In the genomic region with DNA sequence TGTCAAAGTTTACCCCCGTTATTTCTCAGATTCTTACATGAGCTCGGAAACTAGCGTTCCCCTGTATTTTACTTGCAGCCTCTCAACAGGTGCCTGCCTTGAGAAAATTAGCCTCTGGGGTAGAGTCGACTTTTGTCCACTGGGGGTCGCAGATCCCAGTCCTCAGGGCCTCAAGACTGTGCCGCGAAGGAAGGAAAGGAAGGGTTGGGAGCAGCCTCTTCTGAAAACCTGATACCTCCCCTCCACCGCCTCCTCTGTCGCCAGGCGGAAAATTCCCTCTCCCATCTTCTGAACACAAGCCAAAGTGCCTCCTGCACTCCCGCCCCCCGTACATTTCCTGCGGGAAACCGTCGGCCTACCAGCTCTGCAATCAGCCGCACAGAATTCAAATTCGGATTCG, we compare ENCODE assay signal across 7 cellular contexts. TPM values are rescaled to one million over a fixed set of nuclear protein-coding genes. Genes with fewer than 3 reads are reported as not detected.
DNase-seq lines count a peak whose midpoint lies in the region; ATAC-seq and TF ChIP-seq lines count a peak whose summit lies in the region.

No MANE protein-coding gene starts in this region.

- no peaks in the 10 kb centered on the region for H3K27me3 ChIP-seq in endodermal cell (ENCODE audit: control insufficient read depth, insufficient read depth, low read length, poor library complexity, severe bottlenecking)

- no peak overlapping the region for H3K27ac ChIP-seq in endodermal cell (ENCODE audit: low read depth, low read length)
- H3K27ac ChIP-seq in mesodermal cell (ENCODE audit: low read depth, low read length, severe bottlenecking) = peak overlapping the region; percentile 79

- no peaks in the 10 kb centered on the region for H3K27me3 Mint-ChIP-seq in activated CD4-positive, alpha-beta memory T cell treated with anti-CD3 and anti-CD28 coated beads for 36 hours
- peaks cover 20% of the 10 kb centered on the region for H3K27me3 Mint-ChIP-seq in endodermal cell (ENCODE audit: insufficient read depth)

- H3K4me3 Mint-ChIP-seq in activated CD4-positive, alpha-beta memory T cell treated with anti-CD3 and anti-CD28 coated beads for 36 hours = peak overlapping the region; percentile 91
- peak overlapping the region; percentile 75 for H3K4me3 Mint-ChIP-seq in endodermal cell

- intact Hi-C loops in activated CD4-positive, alpha-beta memory T cell treated with anti-CD3 and anti-CD28 coated beads for 36 hours (cut with micrococcal nuclease) = loop anchor here (1.0 to 5.0 kb wide), 7 partner anchors 15 to 239 kb away; a partner anchor contains a TSS

- TF ChIP-seq CTCF in GM12872 (IDR thresholded peaks at IDR 0.05; ENCODE audit: insufficient read depth, low read depth, low read length) (peak; percentile 65), endodermal cell (conservative IDR thresholded peaks at IDR 0.05) (peak; percentile 77)

- peak; percentile 87 for DNase-seq in NCI-H2227 treated with DMSO at 0.1 percent for 48 hours (lab: John Stamatoyannopoulos, UW)
- peak; percentile 67 for DNase-seq in activated CD4-positive, alpha-beta memory T cell treated with anti-CD3 and anti-CD28 coated beads for 36 hours
- peak; percentile 94 for DNase-seq in endodermal cell
- peak; percentile 2 to 20 for DNase-seq in stimulated activated CD8-positive, alpha-beta memory T cell treated with anti-CD3 and anti-CD28 coated beads, Interleukin-7, amount 100 ng/mL, for 4 hours (ENCODE audit: low read depth in 2 of 2)

- H3K27ac Mint-ChIP-seq in activated CD4-positive, alpha-beta memory T cell treated with anti-CD3 and anti-CD28 coated beads for 36 hours = peak overlapping the region; percentile 94
- peak overlapping the region; percentile 72 for H3K27ac Mint-ChIP-seq in endodermal cell

- 1% methylated on average over 16 of the region's 18 CpGs; no CpG with 5 or more reads in 1 of the 2 experiments for WGBS in endodermal cell (ENCODE audit: insufficient coverage in 1 of 2, insufficient read length in 1 of 2), 2 experiments
- 0% methylated on average over 4 of the region's 18 CpGs; no CpG with 5 or more reads in 1 of the 2 experiments for WGBS in mesodermal cell (ENCODE audit: insufficient coverage in 2 of 2), 2 experiments

- H3K4me1 ChIP-seq in endodermal cell (ENCODE audit: control insufficient read depth, insufficient read depth, low read length) = no peaks in the 10 kb centered on the region
- H3K4me1 ChIP-seq in mesodermal cell (ENCODE audit: control insufficient read depth, insufficient read depth, low read length, poor library complexity, severe bottlenecking) = peaks cover 4% of the 10 kb centered on the region

- CTCF ChIA-PET in activated CD4-positive, alpha-beta memory T cell treated with anti-CD3 and anti-CD28 coated beads for 36 hours (lab: Charles Lee) = interaction anchor here (0.6 to 2.5 kb wide), 11 partner anchors 10 to 239 kb away, joined by 3 to 6 read pairs (median 4); a partner anchor contains a TSS

- H3K4me1 Mint-ChIP-seq in activated CD4-positive, alpha-beta memory T cell treated with anti-CD3 and anti-CD28 coated beads for 36 hours (ENCODE audit: low read depth) = peaks cover 18% of the 10 kb centered on the region
- H3K4me1 Mint-ChIP-seq in endodermal cell = peaks cover 6% of the 10 kb centered on the region

- H3K36me3 ChIP-seq in endodermal cell (ENCODE audit: control insufficient read depth, insufficient read depth, low read length) = no peaks in the 10 kb centered on the region
- H3K36me3 ChIP-seq in mesodermal cell (ENCODE audit: control insufficient read depth, insufficient read depth, low read length) = no peaks in the 10 kb centered on the region

- H3K36me3 Mint-ChIP-seq in activated CD4-positive, alpha-beta memory T cell treated with anti-CD3 and anti-CD28 coated beads for 36 hours = peaks cover 2% of the 10 kb centered on the region
- H3K36me3 Mint-ChIP-seq in endodermal cell (ENCODE audit: low read depth) = peaks cover 2% of the 10 kb centered on the region

- no peaks in the 10 kb centered on the region for H3K9me3 ChIP-seq in endodermal cell (ENCODE audit: control insufficient read depth, low read length)
- H3K9me3 ChIP-seq in mesodermal cell (ENCODE audit: control insufficient read depth, low read length) = no peaks in the 10 kb centered on the region

- no peaks in the 10 kb centered on the region for H3K9me3 Mint-ChIP-seq in activated CD4-positive, alpha-beta memory T cell treated with anti-CD3 and anti-CD28 coated beads for 36 hours
- peaks cover 22% of the 10 kb centered on the region for H3K9me3 Mint-ChIP-seq in endodermal cell

- POLR2A ChIA-PET in activated CD4-positive, alpha-beta memory T cell treated with anti-CD3 and anti-CD28 coated beads for 36 hours (lab: Charles Lee) = interaction anchor here (1.7 to 2.1 kb wide), 2 partner anchors 233 to 239 kb away, joined by 6 read pairs; a partner anchor contains a TSS

- H3K4me3 ChIP-seq in endodermal cell (ENCODE audit: low read length) (peak overlapping the region; percentile 85), mesodermal cell (ENCODE audit: extremely low read depth, insufficient read depth, low read length, poor library complexity, severe bottlenecking) (peak overlapping the region; percentile 46)

- no peak overlapping the region for H3K9ac ChIP-seq in endodermal cell (ENCODE audit: extremely low read depth, low read length, poor library complexity, severe bottlenecking)

- peak; percentile 39 for ATAC-seq in HG02973 (IDR thresholded peaks at IDR 0.05; ENCODE audit: unreplicated experiment)

RNA-seq across cellular contexts. Expression of a gene that starts 44.4 kb away (rescaled TPM):
- 1 to 10 TPM; 6.2 to 8.6 TPM for total RNA-seq in activated CD4-positive, alpha-beta memory T cell treated with anti-CD3 and anti-CD28 coated beads for 36 hours
- total RNA-seq in endodermal cell = 10 to 100 TPM; 19.3 to 21.0 TPM
- polyA plus RNA-seq in endodermal cell (2013, experiment 1 of 2) = 75.1 TPM
- 84.1 TPM for polyA plus RNA-seq in endodermal cell (2013, experiment 2 of 2)
- polyA plus RNA-seq in mesodermal cell (2013, experiment 1 of 2) = 32.3 TPM
- 34.9 TPM for polyA plus RNA-seq in mesodermal cell (2013, experiment 2 of 2)

Comparison
In these comparisons a context has a peak if more than half of its experiments do, and no peak if none do; other contexts are left out.
1. DNase-seq: peak in every context shown above with its lines; median percentile 94 in endodermal cell; 87 in NCI-H2227 treated with DMSO at 0.1 percent for 48 hours; 67 in activated CD4-positive, alpha-beta memory T cell treated with anti-CD3 and anti-CD28 coated beads for 36 hours; 11 in stimulated activated CD8-positive, alpha-beta memory T cell treated with anti-CD3 and anti-CD28 coated beads, Interleukin-7, amount 100 ng/mL, for 4 hours.